In genomic region chr7:112063974-112064373, GRCh38 we compare ENCODE assay signal across 35 cellular contexts.
"Had no signal": no experiment of that assay in that cellular context is flagged by ENCODE, and none has a peak within 500 bp of the region (broad histone marks: within the 10 kb centered on the region; RNA-seq: fewer than 3 reads in every experiment).

No MANE protein-coding gene starts in this region.

- H3K4me3 ChIP-seq: adrenal gland, body of pancreas, breast epithelium had no signal

- H3K36me3 ChIP-seq: adrenal gland, brain microvascular endothelial cell, breast epithelium had no signal

- H3K9me3 ChIP-seq: adrenal gland, body of pancreas, breast epithelium had no signal

- H3K4me1 ChIP-seq: breast epithelium had no signal

- H3K4me3 Mint-ChIP-seq: activated B cell treated with CpG ODN at 0.5 μM for 24 hours; activated CD4-positive, alpha-beta memory T cell treated with anti-CD3 and anti-CD28 coated beads for 36 hours; activated CD4-positive, alpha-beta T cell treated with anti-CD3 and anti-CD28 coated beads, Interleukin-2, amount 10 ng/mL, durations not matched to agents 24 days and 14 days; activated CD8-positive, alpha-beta T cell treated with anti-CD3 and anti-CD28 coated beads for 36 hours; activated naive CD4-positive, alpha-beta T cell treated with anti-CD3 and anti-CD28 coated beads for 36 hours; activated naive CD8-positive, alpha-beta T cell treated with anti-CD3 and anti-CD28 coated beads for 36 hours; activated T-cell treated with anti-CD3 and anti-CD28 coated beads, Interleukin-2, amount 50 U/mL, for 4 hours; activated T-cell treated with anti-CD3 and anti-CD28 coated beads, Interleukin-2, amount 50 U/mL, for 72 hours; activated T-helper 1 cell treated with anti-CD3 and anti-CD28 coated beads, Interleukin-12 subunit alpha, Interleukin-12 subunit beta, Interleukin-2, Interleukin-4 antibody, amounts not matched to agents 30 ng/mL and 10 ng/mL and 1 ng/mL, durations not matched to agents 14 hours and 24 hours and 36 hours; activated T-helper 17 cell treated with anti-CD3 and anti-CD28 coated beads, Interleukin-2, amount 50 U/mL, for 72 hours; T-helper 1 cell treated with Interleukin-12 subunit alpha and Interleukin-12 subunit beta and Interleukin-4 antibody, amounts not matched to agents 30 μg/mL and 1 μg/mL, for 36 hours; T-helper 2 cell treated with Interferon-gamma antibody and Interleukin-4, amounts not matched to agents 5 μg/mL and 100 μg/mL, for 36 hours had no signal

- H3K9me3 Mint-ChIP-seq: activated B cell treated with CpG ODN at 0.5 μM for 24 hours; activated CD4-positive, alpha-beta memory T cell treated with anti-CD3 and anti-CD28 coated beads for 36 hours; activated CD4-positive, alpha-beta T cell treated with anti-CD3 and anti-CD28 coated beads, Interleukin-2, amount 10 ng/mL, durations not matched to agents 24 days and 14 days; activated CD8-positive, alpha-beta T cell treated with anti-CD3 and anti-CD28 coated beads for 36 hours; activated naive CD4-positive, alpha-beta T cell treated with anti-CD3 and anti-CD28 coated beads for 36 hours; activated naive CD4-positive, alpha-beta T cell treated with anti-CD3 and anti-CD28 coated beads, Interleukin-2, amount 50 U/mL, for 72 hours; activated naive CD8-positive, alpha-beta T cell treated with anti-CD3 and anti-CD28 coated beads for 36 hours; activated T-cell treated with anti-CD3 and anti-CD28 coated beads, Interleukin-2, amount 50 U/mL, for 4 hours; activated T-cell treated with anti-CD3 and anti-CD28 coated beads, Interleukin-2, amount 50 U/mL, for 72 hours; activated T-helper 1 cell treated with anti-CD3 and anti-CD28 coated beads, Interleukin-12 subunit alpha, Interleukin-12 subunit beta, Interleukin-2, Interleukin-4 antibody, amounts not matched to agents 30 ng/mL and 10 ng/mL and 1 ng/mL, durations not matched to agents 14 hours and 24 hours and 36 hours; activated T-helper 17 cell treated with anti-CD3 and anti-CD28 coated beads, Interleukin-2, amount 50 U/mL, for 72 hours; T-helper 1 cell treated with Interleukin-12 subunit alpha and Interleukin-12 subunit beta and Interleukin-4 antibody, amounts not matched to agents 30 μg/mL and 1 μg/mL, for 36 hours; T-helper 2 cell treated with Interferon-gamma antibody and Interleukin-4, amounts not matched to agents 5 μg/mL and 100 μg/mL, for 36 hours had no signal

- H3K4me1 Mint-ChIP-seq: activated B cell treated with CpG ODN at 0.5 μM for 24 hours; activated CD4-positive, alpha-beta T cell treated with anti-CD3 and anti-CD28 coated beads, Interleukin-2, amount 10 ng/mL, durations not matched to agents 24 days and 14 days; activated naive CD8-positive, alpha-beta T cell treated with anti-CD3 and anti-CD28 coated beads for 36 hours; activated T-helper 17 cell treated with anti-CD3 and anti-CD28 coated beads, Interleukin-2, amount 50 U/mL, for 72 hours had no signal

- H3K27me3 ChIP-seq: adrenal gland, body of pancreas, brain microvascular endothelial cell, breast epithelium had no signal

- DNase-seq: activated B cell treated with CpG ODN at 0.5 μM for 24 hours; activated CD4-positive, alpha-beta memory T cell treated with anti-CD3 and anti-CD28 coated beads for 36 hours; activated CD4-positive, alpha-beta T cell treated with anti-CD3 and anti-CD28 coated beads for 4 hours; activated CD4-positive, alpha-beta T cell treated with anti-CD3 and anti-CD28 coated beads, Interleukin-2, amount 10 ng/mL, durations not matched to agents 24 days and 14 days; activated CD4-positive, alpha-beta T cell treated with anti-CD3 and anti-CD28 coated beads, Interleukin-2, amount 50 U/mL, for 1 hour; activated CD4-positive, alpha-beta T cell treated with anti-CD3 and anti-CD28 coated beads, Interleukin-2, amount 50 U/mL, for 4 hours; activated CD4-positive, CD25-positive, alpha-beta regulatory T cell treated with anti-CD3 and anti-CD28 coated beads, Interleukin-2, amount 50 U/mL, for 72 hours; activated CD8-positive, alpha-beta memory T cell treated with anti-CD3 and anti-CD28 coated beads, Interleukin-2, amount 50 U/mL, for 4 hours; activated CD8-positive, alpha-beta T cell treated with anti-CD3 and anti-CD28 coated beads for 36 hours; activated effector memory CD4-positive, alpha-beta T cell treated with anti-CD3 and anti-CD28 coated beads, Interleukin-2, amount 50 U/mL, for 16 hours; activated gamma-delta T cell treated with Interleukin-2 at 50 U/mL for 16 hours; activated naive CD4-positive, alpha-beta T cell; activated naive CD4-positive, alpha-beta T cell treated with anti-CD3 and anti-CD28 coated beads for 36 hours; activated naive CD4-positive, alpha-beta T cell treated with anti-CD3 and anti-CD28 coated beads, Interleukin-2, amount 50 U/mL, for 16 hours; activated naive CD8-positive, alpha-beta T cell treated with anti-CD3 and anti-CD28 coated beads for 36 hours; activated T-cell treated with anti-CD3 and anti-CD28 coated beads for 4 hours; activated T-cell treated with anti-CD3 and anti-CD28 coated beads, Interleukin-2, amount 50 U/mL, for 1 hour; activated T-cell treated with anti-CD3 and anti-CD28 coated beads, Interleukin-2, amount 50 U/mL, for 4 hours; activated T-cell treated with anti-CD3 and anti-CD28 coated beads, Interleukin-2, amount 50 U/mL, for 72 hours; adrenal gland; amniotic stem cell; aorta; body of pancreas; brain microvascular endothelial cell; central memory CD4-positive, alpha-beta T cell; T-helper 1 cell; T-helper 2 cell; T-helper 9 cell had no signal

- H3K27ac ChIP-seq: adrenal gland, body of pancreas, brain microvascular endothelial cell, breast epithelium, VCaP had no signal

- H3K36me3 Mint-ChIP-seq: activated CD4-positive, alpha-beta memory T cell treated with anti-CD3 and anti-CD28 coated beads for 36 hours; activated naive CD4-positive, alpha-beta T cell treated with anti-CD3 and anti-CD28 coated beads, Interleukin-2, amount 50 U/mL, for 72 hours; activated naive CD8-positive, alpha-beta T cell treated with anti-CD3 and anti-CD28 coated beads for 36 hours had no signal

- H3K27me3 Mint-ChIP-seq: activated B cell treated with CpG ODN at 0.5 μM for 24 hours; activated CD4-positive, alpha-beta T cell treated with anti-CD3 and anti-CD28 coated beads, Interleukin-2, amount 10 ng/mL, durations not matched to agents 24 days and 14 days had no signal

- ATAC-seq: activated CD8-positive, alpha-beta T cell treated with anti-CD3 and anti-CD28 coated beads for 36 hours; activated naive CD4-positive, alpha-beta T cell treated with anti-CD3 and anti-CD28 coated beads, Interleukin-2, amount 50 U/mL, for 72 hours; activated T-cell treated with anti-CD3 and anti-CD28 coated beads, Interleukin-2, amount 50 U/mL, for 4 hours; activated T-cell treated with anti-CD3 and anti-CD28 coated beads, Interleukin-2, amount 50 U/mL, for 72 hours; activated T-helper 17 cell treated with anti-CD3 and anti-CD28 coated beads, Interleukin-2, amount 50 U/mL, for 72 hours; body of pancreas had no signal

- H3K27ac Mint-ChIP-seq: activated B cell treated with CpG ODN at 0.5 μM for 24 hours; activated CD4-positive, alpha-beta memory T cell treated with anti-CD3 and anti-CD28 coated beads for 36 hours; activated CD4-positive, alpha-beta T cell treated with anti-CD3 and anti-CD28 coated beads, Interleukin-2, amount 10 ng/mL, durations not matched to agents 24 days and 14 days; activated CD8-positive, alpha-beta T cell treated with anti-CD3 and anti-CD28 coated beads for 36 hours; activated naive CD4-positive, alpha-beta T cell treated with anti-CD3 and anti-CD28 coated beads for 36 hours; activated naive CD4-positive, alpha-beta T cell treated with anti-CD3 and anti-CD28 coated beads, Interleukin-2, amount 50 U/mL, for 72 hours; activated naive CD8-positive, alpha-beta T cell treated with anti-CD3 and anti-CD28 coated beads for 36 hours; activated T-cell treated with anti-CD3 and anti-CD28 coated beads, Interleukin-2, amount 50 U/mL, for 72 hours; activated T-helper 1 cell treated with anti-CD3 and anti-CD28 coated beads, Interleukin-12 subunit alpha, Interleukin-12 subunit beta, Interleukin-2, Interleukin-4 antibody, amounts not matched to agents 30 ng/mL and 10 ng/mL and 1 ng/mL, durations not matched to agents 14 hours and 24 hours and 36 hours; activated T-helper 17 cell treated with anti-CD3 and anti-CD28 coated beads, Interleukin-2, amount 50 U/mL, for 72 hours; T-helper 1 cell treated with Interleukin-12 subunit alpha and Interleukin-12 subunit beta and Interleukin-4 antibody, amounts not matched to agents 30 μg/mL and 1 μg/mL, for 36 hours; T-helper 2 cell treated with Interferon-gamma antibody and Interleukin-4, amounts not matched to agents 5 μg/mL and 100 μg/mL, for 36 hours had no signal
